In the genomic region with DNA sequence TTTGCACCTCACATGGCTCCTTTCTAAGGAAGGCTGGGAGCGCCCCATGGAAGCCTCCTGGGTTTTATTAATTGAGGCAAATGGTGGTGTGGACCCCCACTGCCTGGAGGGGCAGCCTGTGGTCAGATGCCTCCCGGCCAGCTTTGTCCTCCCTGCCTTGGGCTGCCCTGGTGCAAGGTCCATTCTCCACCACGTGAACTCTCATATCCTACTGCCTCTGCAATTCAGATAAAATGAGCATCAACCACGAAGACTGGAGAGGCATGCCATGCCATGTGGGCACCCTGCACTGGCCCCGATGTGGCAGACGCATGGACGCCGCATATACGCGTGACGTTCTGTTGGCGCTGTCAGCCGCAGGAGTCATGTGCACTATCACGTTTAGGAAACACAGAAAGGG, we compare ENCODE assay signal across 1 cellular context.
TF ChIP-seq lines count a peak whose summit lies in the region.

No MANE protein-coding gene starts in this region.

TF ChIP-seq in HepG2, 621 proteins besides CTCF, POLR2A, EP300 and RAD21 (continued from another document):
- TF ChIP-seq NRL (CRISPR knock-in tag; IDR thresholded peaks at IDR 0.05; ENCODE audit: borderline replicate concordance) (0 out of 2 replicates have a peak, but pooled peaks have one; percentile 59), NCOR1 (IDR thresholded peaks at IDR 0.05; ENCODE audit: borderline replicate concordance, low read length) (no peak), IRF2 (CRISPR knock-in tag; IDR thresholded peaks at IDR 0.05) (no peak), ZNF720 (CRISPR knock-in tag; IDR thresholded peaks at IDR 0.05) (no peak), MIER2 (CRISPR knock-in tag; IDR thresholded peaks at IDR 0.05) (no peak), U2AF1 (optimal IDR thresholded peaks at IDR 0.05; ENCODE audit: low read depth, low read length) (no peak), NCOA1 (CRISPR knock-in tag; IDR thresholded peaks at IDR 0.05) (no peak), SRSF1 (optimal IDR thresholded peaks at IDR 0.05; ENCODE audit: low read depth, low read length) (no peak), HNF4A (CRISPR knock-in tag; IDR thresholded peaks at IDR 0.05) (peak; percentile 57), ZBTB7A (CRISPR knock-in tag; IDR thresholded peaks at IDR 0.05) (0 out of 2 replicates have a peak, but pooled peaks have one; percentile 38), PPARG (CRISPR knock-in tag; conservative IDR thresholded peaks at IDR 0.05) (no peak), ZNF430 (CRISPR knock-in tag; IDR thresholded peaks at IDR 0.05) (no peak), ZNF335 (CRISPR knock-in tag; IDR thresholded peaks at IDR 0.05) (no peak), FOXK1 (CRISPR knock-in tag; IDR thresholded peaks at IDR 0.05; ENCODE audit: borderline replicate concordance, low read depth) (no peak), ZNF737 (CRISPR knock-in tag; IDR thresholded peaks at IDR 0.05; ENCODE audit: borderline replicate concordance) (no peak), DNMT3B (CRISPR knock-in tag; conservative IDR thresholded peaks at IDR 0.05) (no peak), PHB2 (IDR thresholded peaks at IDR 0.05; ENCODE audit: partially characterized antibody) (no peak), ZSCAN25 (CRISPR knock-in tag; IDR thresholded peaks at IDR 0.05) (no peak), ZNF564 (CRISPR knock-in tag; IDR thresholded peaks at IDR 0.05) (no peak), ZNF619 (CRISPR knock-in tag; IDR thresholded peaks at IDR 0.05) (no peak), ARHGAP35 (CRISPR knock-in tag; IDR thresholded peaks at IDR 0.05; ENCODE audit: borderline replicate concordance) (no peak), ZNF780A (CRISPR knock-in tag; IDR thresholded peaks at IDR 0.05) (no peak), CHD4 (IDR thresholded peaks at IDR 0.05; ENCODE audit: borderline replicate concordance, low read length) (no peak), ZNF652 (CRISPR knock-in tag; IDR thresholded peaks at IDR 0.05; ENCODE audit: borderline replicate concordance, low read depth) (no peak), ZNF296 (CRISPR knock-in tag; conservative IDR thresholded peaks at IDR 0.05) (no peak)
- TF ChIP-seq, protein P1, sequence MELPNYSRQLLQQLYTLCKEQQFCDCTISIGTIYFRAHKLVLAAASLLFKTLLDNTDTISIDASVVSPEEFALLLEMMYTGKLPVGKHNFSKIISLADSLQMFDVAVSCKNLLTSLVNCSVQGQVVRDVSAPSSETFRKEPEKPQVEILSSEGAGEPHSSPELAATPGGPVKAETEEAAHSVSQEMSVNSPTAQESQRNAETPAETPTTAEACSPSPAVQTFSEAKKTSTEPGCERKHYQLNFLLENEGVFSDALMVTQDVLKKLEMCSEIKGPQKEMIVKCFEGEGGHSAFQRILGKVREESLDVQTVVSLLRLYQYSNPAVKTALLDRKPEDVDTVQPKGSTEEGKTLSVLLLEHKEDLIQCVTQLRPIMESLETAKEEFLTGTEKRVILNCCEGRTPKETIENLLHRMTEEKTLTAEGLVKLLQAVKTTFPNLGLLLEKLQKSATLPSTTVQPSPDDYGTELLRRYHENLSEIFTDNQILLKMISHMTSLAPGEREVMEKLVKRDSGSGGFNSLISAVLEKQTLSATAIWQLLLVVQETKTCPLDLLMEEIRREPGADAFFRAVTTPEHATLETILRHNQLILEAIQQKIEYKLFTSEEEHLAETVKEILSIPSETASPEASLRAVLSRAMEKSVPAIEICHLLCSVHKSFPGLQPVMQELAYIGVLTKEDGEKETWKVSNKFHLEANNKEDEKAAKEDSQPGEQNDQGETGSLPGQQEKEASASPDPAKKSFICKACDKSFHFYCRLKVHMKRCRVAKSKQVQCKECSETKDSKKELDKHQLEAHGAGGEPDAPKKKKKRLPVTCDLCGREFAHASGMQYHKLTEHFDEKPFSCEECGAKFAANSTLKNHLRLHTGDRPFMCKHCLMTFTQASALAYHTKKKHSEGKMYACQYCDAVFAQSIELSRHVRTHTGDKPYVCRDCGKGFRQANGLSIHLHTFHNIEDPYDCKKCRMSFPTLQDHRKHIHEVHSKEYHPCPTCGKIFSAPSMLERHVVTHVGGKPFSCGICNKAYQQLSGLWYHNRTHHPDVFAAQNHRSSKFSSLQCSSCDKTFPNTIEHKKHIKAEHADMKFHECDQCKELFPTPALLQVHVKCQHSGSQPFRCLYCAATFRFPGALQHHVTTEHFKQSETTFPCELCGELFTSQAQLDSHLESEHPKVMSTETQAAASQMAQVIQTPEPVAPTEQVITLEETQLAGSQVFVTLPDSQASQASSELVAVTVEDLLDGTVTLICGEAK (IDR thresholded peaks at IDR 0.05) = no peak
- TF ChIP-seq, protein P1 (CRISPR knock-in tag; IDR thresholded peaks at IDR 0.05) = peak; percentile 50; the same call in 1 of the 2 replicates
- TF ChIP-seq, protein P2, sequence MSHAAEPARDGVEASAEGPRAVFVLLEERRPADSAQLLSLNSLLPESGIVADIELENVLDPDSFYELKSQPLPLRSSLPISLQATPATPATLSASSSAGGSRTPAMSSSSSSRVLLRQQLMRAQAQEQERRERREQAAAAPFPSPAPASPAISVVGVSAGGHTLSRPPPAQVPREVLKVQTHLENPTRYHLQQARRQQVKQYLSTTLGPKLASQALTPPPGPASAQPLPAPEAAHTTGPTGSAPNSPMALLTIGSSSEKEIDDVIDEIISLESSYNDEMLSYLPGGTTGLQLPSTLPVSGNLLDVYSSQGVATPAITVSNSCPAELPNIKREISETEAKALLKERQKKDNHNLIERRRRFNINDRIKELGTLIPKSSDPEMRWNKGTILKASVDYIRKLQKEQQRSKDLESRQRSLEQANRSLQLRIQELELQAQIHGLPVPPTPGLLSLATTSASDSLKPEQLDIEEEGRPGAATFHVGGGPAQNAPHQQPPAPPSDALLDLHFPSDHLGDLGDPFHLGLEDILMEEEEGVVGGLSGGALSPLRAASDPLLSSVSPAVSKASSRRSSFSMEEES (CRISPR knock-in tag; IDR thresholded peaks at IDR 0.05) = no peak
- TF ChIP-seq, protein P3, sequence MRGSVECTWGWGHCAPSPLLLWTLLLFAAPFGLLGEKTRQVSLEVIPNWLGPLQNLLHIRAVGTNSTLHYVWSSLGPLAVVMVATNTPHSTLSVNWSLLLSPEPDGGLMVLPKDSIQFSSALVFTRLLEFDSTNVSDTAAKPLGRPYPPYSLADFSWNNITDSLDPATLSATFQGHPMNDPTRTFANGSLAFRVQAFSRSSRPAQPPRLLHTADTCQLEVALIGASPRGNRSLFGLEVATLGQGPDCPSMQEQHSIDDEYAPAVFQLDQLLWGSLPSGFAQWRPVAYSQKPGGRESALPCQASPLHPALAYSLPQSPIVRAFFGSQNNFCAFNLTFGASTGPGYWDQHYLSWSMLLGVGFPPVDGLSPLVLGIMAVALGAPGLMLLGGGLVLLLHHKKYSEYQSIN (CRISPR knock-in tag; IDR thresholded peaks at IDR 0.05; ENCODE audit: borderline replicate concordance) = no peak
- TF ChIP-seq, protein P4, sequence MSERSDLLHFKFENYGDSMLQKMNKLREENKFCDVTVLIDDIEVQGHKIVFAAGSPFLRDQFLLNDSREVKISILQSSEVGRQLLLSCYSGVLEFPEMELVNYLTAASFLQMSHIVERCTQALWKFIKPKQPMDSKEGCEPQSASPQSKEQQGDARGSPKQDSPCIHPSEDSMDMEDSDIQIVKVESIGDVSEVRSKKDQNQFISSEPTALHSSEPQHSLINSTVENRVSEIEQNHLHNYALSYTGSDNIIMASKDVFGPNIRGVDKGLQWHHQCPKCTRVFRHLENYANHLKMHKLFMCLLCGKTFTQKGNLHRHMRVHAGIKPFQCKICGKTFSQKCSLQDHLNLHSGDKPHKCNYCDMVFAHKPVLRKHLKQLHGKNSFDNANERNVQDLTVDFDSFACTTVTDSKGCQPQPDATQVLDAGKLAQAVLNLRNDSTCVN (CRISPR knock-in tag; IDR thresholded peaks at IDR 0.05; ENCODE audit: borderline replicate concordance) = no peak
- TF ChIP-seq, protein P5, sequence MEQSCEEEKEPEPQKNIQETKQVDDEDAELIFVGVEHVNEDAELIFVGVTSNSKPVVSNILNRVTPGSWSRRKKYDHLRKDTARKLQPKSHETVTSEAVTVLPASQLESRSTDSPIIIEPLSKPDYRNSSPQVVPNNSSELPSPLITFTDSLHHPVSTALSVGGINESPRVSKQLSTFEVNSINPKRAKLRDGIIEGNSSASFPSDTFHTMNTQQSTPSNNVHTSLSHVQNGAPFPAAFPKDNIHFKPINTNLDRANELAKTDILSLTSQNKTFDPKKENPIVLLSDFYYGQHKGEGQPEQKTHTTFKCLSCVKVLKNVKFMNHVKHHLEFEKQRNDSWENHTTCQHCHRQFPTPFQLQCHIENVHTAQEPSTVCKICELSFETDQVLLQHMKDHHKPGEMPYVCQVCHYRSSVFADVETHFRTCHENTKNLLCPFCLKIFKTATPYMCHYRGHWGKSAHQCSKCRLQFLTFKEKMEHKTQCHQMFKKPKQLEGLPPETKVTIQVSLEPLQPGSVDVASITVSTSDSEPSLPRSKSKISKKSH (CRISPR knock-in tag; IDR thresholded peaks at IDR 0.05; ENCODE audit: borderline replicate concordance) = 0 out of 2 replicates have a peak, but pooled peaks have one; percentile 20
- TF ChIP-seq, protein P6, sequence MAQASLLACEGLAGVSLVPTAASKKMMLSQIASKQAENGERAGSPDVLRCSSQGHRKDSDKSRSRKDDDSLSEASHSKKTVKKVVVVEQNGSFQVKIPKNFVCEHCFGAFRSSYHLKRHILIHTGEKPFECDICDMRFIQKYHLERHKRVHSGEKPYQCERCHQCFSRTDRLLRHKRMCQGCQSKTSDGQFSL (CRISPR knock-in tag; IDR thresholded peaks at IDR 0.05) = no peak
- TF ChIP-seq, protein P7, sequence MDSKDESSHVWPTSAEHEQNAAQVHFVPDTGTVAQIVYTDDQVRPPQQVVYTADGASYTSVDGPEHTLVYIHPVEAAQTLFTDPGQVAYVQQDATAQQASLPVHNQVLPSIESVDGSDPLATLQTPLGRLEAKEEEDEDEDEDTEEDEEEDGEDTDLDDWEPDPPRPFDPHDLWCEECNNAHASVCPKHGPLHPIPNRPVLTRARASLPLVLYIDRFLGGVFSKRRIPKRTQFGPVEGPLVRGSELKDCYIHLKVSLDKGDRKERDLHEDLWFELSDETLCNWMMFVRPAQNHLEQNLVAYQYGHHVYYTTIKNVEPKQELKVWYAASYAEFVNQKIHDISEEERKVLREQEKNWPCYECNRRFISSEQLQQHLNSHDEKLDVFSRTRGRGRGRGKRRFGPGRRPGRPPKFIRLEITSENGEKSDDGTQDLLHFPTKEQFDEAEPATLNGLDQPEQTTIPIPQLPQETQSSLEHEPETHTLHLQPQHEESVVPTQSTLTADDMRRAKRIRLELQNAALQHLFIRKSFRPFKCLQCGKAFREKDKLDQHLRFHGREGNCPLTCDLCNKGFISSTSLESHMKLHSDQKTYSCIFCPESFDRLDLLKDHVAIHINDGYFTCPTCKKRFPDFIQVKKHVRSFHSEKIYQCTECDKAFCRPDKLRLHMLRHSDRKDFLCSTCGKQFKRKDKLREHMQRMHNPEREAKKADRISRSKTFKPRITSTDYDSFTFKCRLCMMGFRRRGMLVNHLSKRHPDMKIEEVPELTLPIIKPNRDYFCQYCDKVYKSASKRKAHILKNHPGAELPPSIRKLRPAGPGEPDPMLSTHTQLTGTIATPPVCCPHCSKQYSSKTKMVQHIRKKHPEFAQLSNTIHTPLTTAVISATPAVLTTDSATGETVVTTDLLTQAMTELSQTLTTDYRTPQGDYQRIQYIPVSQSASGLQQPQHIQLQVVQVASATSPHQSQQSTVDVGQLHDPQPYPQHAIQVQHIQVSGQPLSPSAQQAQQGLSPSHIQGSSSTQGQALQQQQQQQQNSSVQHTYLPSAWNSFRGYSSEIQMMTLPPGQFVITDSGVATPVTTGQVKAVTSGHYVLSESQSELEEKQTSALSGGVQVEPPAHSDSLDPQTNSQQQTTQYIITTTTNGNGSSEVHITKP (CRISPR knock-in tag; IDR thresholded peaks at IDR 0.05; ENCODE audit: low read depth) = no peak
